1 cellular context compared by ENCODE assay signal in the genomic region with DNA sequence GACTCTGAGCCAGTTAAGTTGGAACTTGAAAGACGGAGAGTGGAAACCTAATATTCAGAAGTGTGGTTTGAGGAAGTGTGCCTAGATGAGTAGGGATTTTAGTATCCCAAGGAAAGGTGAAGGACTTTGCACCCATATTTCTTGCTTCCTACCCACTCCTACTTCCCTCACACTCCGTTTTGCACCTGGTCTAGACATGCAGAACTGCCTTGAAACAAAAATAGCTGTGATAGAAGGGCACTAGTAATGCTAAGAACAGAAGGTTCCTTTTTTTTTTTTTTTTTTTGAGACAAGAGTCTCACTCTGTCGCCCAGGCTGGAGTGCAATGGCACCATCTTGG.
TF ChIP-seq lines count a peak whose summit lies in the region.

No MANE protein-coding gene starts in this region.

TF ChIP-seq in K562, 482 proteins besides CTCF, POLR2A, EP300 and RAD21:
- TF ChIP-seq SPI1 (IDR thresholded peaks at IDR 0.05; ENCODE audit: borderline replicate concordance, low read depth, low read length) = peak; percentile 44; the same call in 1 of the 2 replicates
- TF ChIP-seq CREB1 (IDR thresholded peaks at IDR 0.05) = no peak
- no peak for TF ChIP-seq CREB1 (CRISPR knock-in tag; IDR thresholded peaks at IDR 0.05)
- TF ChIP-seq ZNF384 (IDR thresholded peaks at IDR 0.05; ENCODE audit: low read depth, low read length) = no peak
- TF ChIP-seq TEAD2 (tag; IDR thresholded peaks at IDR 0.05) = no peak
- TF ChIP-seq NFE2L1 (tag; IDR thresholded peaks at IDR 0.05; ENCODE audit: borderline replicate concordance, low read depth) = no peak
- no peak for TF ChIP-seq PTRF (tag; IDR thresholded peaks at IDR 0.05)
- TF ChIP-seq YY1 (IDR thresholded peaks at IDR 0.05; ENCODE audit: borderline replicate concordance in 1 of 3, control insufficient read depth in 1 of 3, extremely low read depth in 1 of 3, insufficient read depth in 3 of 3, insufficient read length in 1 of 3, insufficient replicate concordance in 2 of 3, low read depth in 1 of 3, low read length in 2 of 3) = no peak
- TF ChIP-seq ZNF232 (CRISPR knock-in tag; IDR thresholded peaks at IDR 0.05) = no peak
